In the genomic region with DNA sequence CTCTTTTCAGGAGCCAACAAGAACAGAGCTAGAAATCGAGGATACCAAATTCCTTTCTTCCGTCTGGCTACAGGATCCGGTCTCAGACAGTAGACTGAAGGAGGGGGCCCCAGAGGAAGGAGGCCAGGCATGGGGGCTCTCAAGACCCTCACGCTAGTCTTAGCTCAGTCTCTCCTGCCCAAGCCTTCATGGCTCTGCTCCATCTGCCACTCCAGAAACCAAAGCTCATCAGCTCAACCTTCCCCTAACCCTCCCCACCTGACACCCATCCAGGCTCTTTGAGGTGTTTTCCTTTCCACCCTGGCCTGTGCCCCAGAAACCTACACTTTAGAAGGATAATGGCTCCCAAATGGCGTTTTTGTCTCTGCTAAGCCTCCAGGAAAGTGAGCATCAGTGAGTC, we compare ENCODE assay signal across 26 cellular contexts. TPM values are rescaled to one million over a fixed set of nuclear protein-coding genes. Genes with fewer than 3 reads are reported as not detected.
DNase-seq lines count a peak whose midpoint lies in the region; ATAC-seq, FAIRE-seq and TF ChIP-seq lines count a peak whose summit lies in the region.
"Had no signal": no experiment of that assay in that cellular context is flagged by ENCODE, and none has a peak within 500 bp of the region (broad histone marks: within the 10 kb centered on the region; RNA-seq: fewer than 3 reads in every experiment).

No MANE protein-coding gene starts in this region.

- H3K4me3 ChIP-seq in astrocyte (ENCODE audit: insufficient read depth, low read depth, low read length): no peak overlapping the region
- H3K4me3 ChIP-seq in neural progenitor cell: no peak overlapping the region
- no peak overlapping the region for H3K4me3 ChIP-seq in upper lobe of right lung
- H3K4me3 ChIP-seq: A549, heart right ventricle, stomach, upper lobe of left lung had no signal

- H3F3A ChIP-seq in neural progenitor cell (ENCODE audit: low read depth): peaks cover 5% of the 10 kb centered on the region

- H3K4me3 Mint-ChIP-seq in astrocyte (ENCODE audit: unreplicated experiment) (peak overlapping the region; percentile 54), neural progenitor cell (peak overlapping the region; percentile 52)
- H3K4me3 Mint-ChIP-seq: immature natural killer cell, WTC11 had no signal

- H4K20me1 ChIP-seq in astrocyte (ENCODE audit: insufficient read depth, low read length): no peaks in the 10 kb centered on the region
- no peaks in the 10 kb centered on the region for H4K20me1 ChIP-seq in neural progenitor cell (ENCODE audit: low read depth)

- no peaks in the 10 kb centered on the region for H3K27me3 Mint-ChIP-seq in astrocyte (ENCODE audit: low read depth, unreplicated experiment)
- peaks cover 11% of the 10 kb centered on the region for H3K27me3 Mint-ChIP-seq in neural progenitor cell (ENCODE audit: insufficient read depth, low read depth)

- H3K9ac ChIP-seq in astrocyte (ENCODE audit: low read length): peak overlapping the region; percentile 60
- H3K9ac ChIP-seq in neural progenitor cell: no peak overlapping the region
- H3K9ac ChIP-seq: parathyroid adenoma had no signal

- H3K9me3 ChIP-seq in astrocyte (ENCODE audit: insufficient read depth, low read depth, low read length) (no peaks in the 10 kb centered on the region), neural progenitor cell (ENCODE audit: low read depth) (no peaks in the 10 kb centered on the region), upper lobe of right lung (no peaks in the 10 kb centered on the region)
- H3K9me3 ChIP-seq: A549, heart right ventricle, stomach, upper lobe of left lung had no signal

- intact Hi-C loops in upper lobe of right lung (cut with DNase I): no loop called here

- H3K27ac ChIP-seq in astrocyte (ENCODE audit: low read depth, low read length) (no peak overlapping the region), neural progenitor cell (no peak overlapping the region), upper lobe of right lung (no peak overlapping the region)
- H3K27ac ChIP-seq: parathyroid adenoma, upper lobe of left lung had no signal

- ATAC-seq in upper lobe of right lung: no peak
- ATAC-seq: A549, heart right ventricle, WTC11 had no signal

- H3K79me2 ChIP-seq in astrocyte (ENCODE audit: insufficient read depth, low read length) (peaks cover 57% of the 10 kb centered on the region), neural progenitor cell (ENCODE audit: low read depth) (no peaks in the 10 kb centered on the region)
- H3K79me2 ChIP-seq: parathyroid adenoma had no signal

- no peak overlapping the region for H2AFZ ChIP-seq in astrocyte (ENCODE audit: low read depth, low read length)
- no peak overlapping the region for H2AFZ ChIP-seq in neural progenitor cell (replicated peaks)
- H2AFZ ChIP-seq: parathyroid adenoma had no signal

- H3K4me1 Mint-ChIP-seq in astrocyte (ENCODE audit: low read depth, unreplicated experiment) (peaks cover 76% of the 10 kb centered on the region), neural progenitor cell (peaks cover 64% of the 10 kb centered on the region)

- TF ChIP-seq CTCF in astrocyte (IDR thresholded peaks at IDR 0.05; ENCODE audit: insufficient read depth, low read depth, low read length) (no peak), neural progenitor cell (IDR thresholded peaks at IDR 0.05) (no peak), upper lobe of right lung (IDR thresholded peaks at IDR 0.05) (no peak)

- H3K36me3 Mint-ChIP-seq in astrocyte (ENCODE audit: low read depth, unreplicated experiment): peaks cover 4% of the 10 kb centered on the region
- no peaks in the 10 kb centered on the region for H3K36me3 Mint-ChIP-seq in neural progenitor cell
- H3K36me3 Mint-ChIP-seq: immature natural killer cell, WTC11 had no signal

- no peaks in the 10 kb centered on the region for H3K27me3 ChIP-seq in astrocyte (ENCODE audit: insufficient read depth, low read length)
- H3K27me3 ChIP-seq in neural progenitor cell: peaks cover 17% of the 10 kb centered on the region
- H3K27me3 ChIP-seq in upper lobe of right lung: no peaks in the 10 kb centered on the region
- H3K27me3 ChIP-seq: upper lobe of left lung had no signal

- peak; percentile 35 for DNase-seq in activated CD8-positive, alpha-beta memory T cell treated with anti-CD3 and anti-CD28 coated beads, Interleukin-2, amount 50 U/mL, for 48 hours
- DNase-seq in activated CD8-positive, alpha-beta memory T cell treated with anti-CD3 and anti-CD28 coated beads for 24 hours: no peak
- DNase-seq in astrocyte (ENCODE audit: low read depth): no peak
- no peak for DNase-seq in neural progenitor cell (ENCODE audit: low spot score)
- peak; percentile 21 for DNase-seq in upper lobe of right lung
- no peak for DNase-seq in NCI-H1930 (lab: John Stamatoyannopoulos, UW)
- no peak for DNase-seq in SKM-1 (lab: John Stamatoyannopoulos, UW; ENCODE audit: unreplicated experiment)
- DNase-seq in NCI-H1694 treated with DMSO at 0.1 percent for 48 hours (lab: John Stamatoyannopoulos, UW): no peak
- DNase-seq: C1 segment of cervical spinal cord; dermis blood vessel endothelial cell; heart right ventricle; immature natural killer cell; NCI-H1092; NCI-H2081; NK-92 treated with Interleukin-12 subunit alpha and Interleukin-12 subunit beta, amount 100 ng/mL, for 24 hours; stimulated activated CD4-positive, alpha-beta T cell treated with anti-CD3 and anti-CD28 coated beads, Interleukin-2, amount 100 ng/mL, for 48 hours; upper lobe of left lung had no signal

- peak overlapping the region; percentile 77 for H3K27ac Mint-ChIP-seq in astrocyte (ENCODE audit: unreplicated experiment)
- H3K27ac Mint-ChIP-seq in neural progenitor cell: peak overlapping the region; percentile 33
- H3K27ac Mint-ChIP-seq: immature natural killer cell, WTC11 had no signal

- H3K4me2 ChIP-seq in astrocyte (ENCODE audit: low read length) (peak overlapping the region; percentile 79), neural progenitor cell (no peak overlapping the region)

- FAIRE-seq in astrocyte (lab: Jason Lieb, UNC): no peak
- FAIRE-seq: A549, GM18507, RCC 7860 had no signal

- H3K9me3 Mint-ChIP-seq in astrocyte (ENCODE audit: unreplicated experiment) (no peaks in the 10 kb centered on the region), neural progenitor cell (no peaks in the 10 kb centered on the region)
- H3K9me3 Mint-ChIP-seq: immature natural killer cell, WTC11 had no signal

- H3K4me1 ChIP-seq in astrocyte (ENCODE audit: insufficient read depth, low read length): peaks cover 91% of the 10 kb centered on the region
- peaks cover 37% of the 10 kb centered on the region for H3K4me1 ChIP-seq in neural progenitor cell
- peaks cover 32% of the 10 kb centered on the region for H3K4me1 ChIP-seq in upper lobe of right lung
- H3K4me1 ChIP-seq: parathyroid adenoma had no signal

- H3K36me3 ChIP-seq in astrocyte (ENCODE audit: insufficient read depth, low read length) (no peaks in the 10 kb centered on the region), neural progenitor cell (no peaks in the 10 kb centered on the region), upper lobe of right lung (no peaks in the 10 kb centered on the region)
- H3K36me3 ChIP-seq: heart right ventricle, stomach, upper lobe of left lung had no signal

RNA-seq across cellular contexts. Expression of a gene that starts 6.2 kb away (rescaled TPM):
- total RNA-seq in astrocyte (18.3 and 28.2 TPM in 2 replicates), neural progenitor cell (ENCODE audit: low replicate concordance) (1.8 and 4.4 TPM in 2 replicates), upper lobe of right lung (11.3 TPM)
- total RNA-seq: fibroblast of villous mesenchyme, heart right ventricle, LHCN-M2, myocyte had no signal

Comparison
In these comparisons a context has a peak if more than half of its experiments do, and no peak if none do; other contexts are left out.
1. DNase-seq: peak in activated CD8-positive, alpha-beta memory T cell treated with anti-CD3 and anti-CD28 coated beads, Interleukin-2, amount 50 U/mL, for 48 hours (single experiment) and upper lobe of right lung (single experiment); none in activated CD8-positive, alpha-beta memory T cell treated with anti-CD3 and anti-CD28 coated beads for 24 hours (single experiment), astrocyte (single experiment), neural progenitor cell (single experiment), NCI-H1930 (0 of 2), SKM-1 (single experiment) and NCI-H1694 treated with DMSO at 0.1 percent for 48 hours (single experiment).